ENCODE assay signal across 10 cellular contexts in the genomic region with DNA sequence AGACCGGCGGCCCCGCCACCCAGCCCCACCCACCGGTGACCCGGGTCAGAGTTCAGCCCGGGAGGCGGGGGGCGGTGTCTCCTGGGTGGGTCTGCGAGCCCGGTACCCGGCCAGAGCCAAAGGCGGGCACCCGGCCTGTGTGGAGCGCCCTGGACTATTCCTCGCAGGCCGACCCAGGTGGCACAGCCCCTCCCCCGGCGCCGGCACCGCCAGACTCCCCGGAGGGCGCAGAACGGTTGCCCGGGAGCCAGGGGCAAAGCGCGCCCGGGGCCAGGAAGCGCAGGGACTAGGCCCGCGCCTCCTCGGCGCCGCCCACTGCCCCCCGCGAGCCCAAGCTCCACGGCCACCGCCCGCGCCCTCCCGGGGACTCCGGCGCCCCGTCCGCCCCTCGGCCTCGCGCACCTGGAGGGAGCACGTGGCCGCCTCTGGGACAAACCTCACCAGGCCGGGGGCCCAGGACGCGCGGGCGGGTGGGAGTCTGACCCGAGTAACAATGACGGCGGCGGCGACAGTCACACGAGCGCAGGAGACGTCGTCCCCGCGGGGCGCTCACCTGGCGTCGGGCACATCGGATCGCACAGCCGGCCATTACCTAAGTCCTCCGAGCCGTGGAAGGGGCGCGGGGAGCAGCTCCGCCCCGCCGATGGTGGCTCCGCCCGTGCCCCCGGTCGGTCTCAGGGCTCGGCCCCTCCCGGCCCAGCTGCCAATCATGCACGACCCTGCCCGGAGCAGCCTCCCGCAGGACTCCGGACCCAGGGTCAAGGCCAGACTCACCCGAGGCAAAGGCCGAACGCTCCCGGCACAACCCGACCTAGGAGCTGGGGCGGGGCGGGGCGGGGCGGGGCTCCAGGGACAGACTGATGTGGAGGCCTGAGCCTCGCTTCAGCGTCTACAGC. TPM values are rescaled to one million over a fixed set of nuclear protein-coding genes. Genes with fewer than 3 reads are reported as not detected.
DNase-seq lines count a peak whose midpoint lies in the region; ATAC-seq and TF ChIP-seq lines count a peak whose summit lies in the region.
"Had no signal": no experiment of that assay in that cellular context is flagged by ENCODE, and none has a peak within 500 bp of the region (broad histone marks: within the 10 kb centered on the region; RNA-seq: fewer than 3 reads in every experiment).

No MANE protein-coding gene starts in this region.

- peak overlapping the region; percentile 43 for H3K4me3 ChIP-seq in AG10803 (ENCODE audit: low read length)
- H3K4me3 ChIP-seq in NT2/D1 (ENCODE audit: insufficient read length, low read depth), result peak overlapping the region; percentile 26
- peak overlapping the region; percentile 26 to 32 for H3K4me3 ChIP-seq in foreskin fibroblast (ENCODE audit: low read depth in 1 of 2, low read length in 2 of 2)
- peak overlapping the region; percentile 53 for H3K4me3 ChIP-seq in neural progenitor cell
- H3K4me3 ChIP-seq in brain microvascular endothelial cell (ENCODE audit: low read depth, low read length), result no peak overlapping the region

- no peaks in the 10 kb centered on the region for H3K27me3 ChIP-seq in NT2/D1 (ENCODE audit: insufficient read depth, insufficient read length)
- peaks cover 24% of the 10 kb centered on the region for H3K27me3 ChIP-seq in neural progenitor cell
- no peaks in the 10 kb centered on the region for H3K27me3 ChIP-seq in brain microvascular endothelial cell (replicated peaks)

- no peaks in the 10 kb centered on the region for H3K9me3 Mint-ChIP-seq in neural progenitor cell

- H3K36me3 Mint-ChIP-seq in neural progenitor cell, result peaks cover 2% of the 10 kb centered on the region
- H3K36me3 Mint-ChIP-seq: CD4-positive, CD25-positive, alpha-beta regulatory T cell had no signal

- H3K4me1 Mint-ChIP-seq in neural progenitor cell, result peaks cover 34% of the 10 kb centered on the region

- ATAC-seq in GM18520 (IDR thresholded peaks at IDR 0.05; ENCODE audit: unreplicated experiment), result no peak

- no peak for DNase-seq in AG10803 (ENCODE audit: low read depth)
- no peak for DNase-seq in NT2/D1 (ENCODE audit: low read depth, low spot score)
- DNase-seq in foreskin fibroblast, result peak in 1 of 2 donors; percentile 51
- peak; percentile 67 for DNase-seq in neural progenitor cell (ENCODE audit: low spot score)
- DNase-seq in brain microvascular endothelial cell, result no peak
- no peak for DNase-seq in NOMO-1 treated with DMSO at 0.1 percent for 48 hours (lab: John Stamatoyannopoulos, UW; ENCODE audit: unreplicated experiment)
- DNase-seq in UCSD-AML1 (lab: John Stamatoyannopoulos, UW; ENCODE audit: unreplicated experiment), result no peak
- DNase-seq: CD4-positive, CD25-positive, alpha-beta regulatory T cell; SHP77 treated with DMSO at 0.1 percent for 48 hours had no signal

- peaks cover 98% of the 10 kb centered on the region for H4K20me1 ChIP-seq in neural progenitor cell (ENCODE audit: low read depth)

- H2AFZ ChIP-seq in neural progenitor cell (replicated peaks), result no peak overlapping the region

- TF ChIP-seq CTCF in AG10803 (conservative IDR thresholded peaks at IDR 0.05; ENCODE audit: low read length), result no peak
- no peak for TF ChIP-seq CTCF in foreskin fibroblast (IDR thresholded peaks at IDR 0.05; ENCODE audit: low read depth, low read length)
- no peak for TF ChIP-seq CTCF in neural progenitor cell (IDR thresholded peaks at IDR 0.05)
- TF ChIP-seq CTCF in brain microvascular endothelial cell (IDR thresholded peaks at IDR 0.05; ENCODE audit: low read depth, low read length, missing control alignments), result no peak

- H3K4me2 ChIP-seq in neural progenitor cell, result peak overlapping the region; percentile 94

- peaks cover 27% of the 10 kb centered on the region for H3K4me1 ChIP-seq in NT2/D1 (ENCODE audit: insufficient read depth, insufficient read length)
- peaks cover 30% of the 10 kb centered on the region for H3K4me1 ChIP-seq in neural progenitor cell

- no peak overlapping the region for H3K27ac Mint-ChIP-seq in neural progenitor cell
- H3K27ac Mint-ChIP-seq: CD4-positive, CD25-positive, alpha-beta regulatory T cell had no signal

- H3K79me2 ChIP-seq in neural progenitor cell (ENCODE audit: low read depth), result peaks cover 76% of the 10 kb centered on the region

- H3K36me3 ChIP-seq in NT2/D1 (ENCODE audit: insufficient read depth, insufficient read length, low read length) (peaks cover 17% of the 10 kb centered on the region), neural progenitor cell (no peaks in the 10 kb centered on the region), brain microvascular endothelial cell (replicated peaks) (peaks cover 8% of the 10 kb centered on the region)

- H3K27ac ChIP-seq in neural progenitor cell (no peak overlapping the region), brain microvascular endothelial cell (no peak overlapping the region)

- H3K9me3 ChIP-seq in NT2/D1 (ENCODE audit: insufficient read depth, low read length), result no peaks in the 10 kb centered on the region
- H3K9me3 ChIP-seq in neural progenitor cell (ENCODE audit: low read depth), result no peaks in the 10 kb centered on the region

- no peak overlapping the region for H3K4me3 Mint-ChIP-seq in neural progenitor cell
- H3K4me3 Mint-ChIP-seq: CD4-positive, CD25-positive, alpha-beta regulatory T cell had no signal

- peaks cover 6% of the 10 kb centered on the region for H3F3A ChIP-seq in neural progenitor cell (ENCODE audit: low read depth)

- H3K27me3 Mint-ChIP-seq in neural progenitor cell (ENCODE audit: insufficient read depth, low read depth), result peaks cover 6% of the 10 kb centered on the region

- no peak overlapping the region for H3K9ac ChIP-seq in NT2/D1 (ENCODE audit: insufficient read length, low read depth)
- no peak overlapping the region for H3K9ac ChIP-seq in neural progenitor cell

- in situ Hi-C loops in brain microvascular endothelial cell (cut with HindIII; ENCODE audit: low pct_ligation_motif_present, low sequenced_read_pairs), result no loop called here

RNA-seq across cellular contexts. Expression of a gene that starts 7.5 kb away (rescaled TPM):
- 32.4 and 94.1 TPM in 2 replicates for total RNA-seq in neural progenitor cell (ENCODE audit: low replicate concordance)

RNA-seq across cellular contexts. Expression of a gene that starts 26.8 kb away (rescaled TPM):
- 1.0 and 7.8 TPM in 2 replicates for total RNA-seq in neural progenitor cell (ENCODE audit: low replicate concordance)

RNA-seq across cellular contexts. Expression of a gene that starts 29.8 kb away (rescaled TPM):
- total RNA-seq in neural progenitor cell (ENCODE audit: low replicate concordance), result 0.37 TPM in 1 of 2 replicates, not detected in the other

RNA-seq across cellular contexts. Expression of a gene that starts 38.5 kb away (rescaled TPM):
- 18.7 and 28.4 TPM in 2 replicates for total RNA-seq in neural progenitor cell (ENCODE audit: low replicate concordance)

RNA-seq across cellular contexts. Expression of a gene that starts 43.2 kb away (rescaled TPM):
- total RNA-seq in neural progenitor cell (ENCODE audit: low replicate concordance), result 32.6 and 65.5 TPM in 2 replicates
